In genomic region chr10:31647861-31648260, GRCh38 we compare ENCODE assay signal across 27 cellular contexts.
DNase-seq lines count a peak whose midpoint lies in the region; FAIRE-seq and TF ChIP-seq lines count a peak whose summit lies in the region.
"Had no signal": no experiment of that assay in that cellular context is flagged by ENCODE, and none has a peak within 500 bp of the region (broad histone marks: within the 10 kb centered on the region; RNA-seq: fewer than 3 reads in every experiment).

No MANE protein-coding gene starts in this region.

- no peaks in the 10 kb centered on the region for H3K9me2 ChIP-seq in Karpas-422 (replicated peaks; ENCODE audit: insufficient read depth, low read length)

- H3K27ac ChIP-seq in mammary epithelial cell (ENCODE audit: insufficient read depth, low read depth, low read length): no peak overlapping the region
- H3K27ac ChIP-seq in breast epithelium: no peak overlapping the region
- H3K27ac ChIP-seq in astrocyte (ENCODE audit: low read depth, low read length): no peak overlapping the region
- no peak overlapping the region for H3K27ac ChIP-seq in esophagus squamous epithelium
- H3K27ac ChIP-seq in Karpas-422 (ENCODE audit: low read length): no peak overlapping the region
- H3K27ac ChIP-seq: 22Rv1, RWPE1, SK-N-MC had no signal

- H3K4me3 ChIP-seq in mammary epithelial cell (replicated peaks in 1 of 3; ENCODE audit: insufficient read depth in 1 of 3, low read depth in 2 of 3, low read length in 3 of 3) (no peak overlapping the region), breast epithelium (no peak overlapping the region), astrocyte (ENCODE audit: insufficient read depth, low read depth, low read length) (no peak overlapping the region), esophagus squamous epithelium (no peak overlapping the region), Karpas-422 (ENCODE audit: low read length) (no peak overlapping the region)
- H3K4me3 ChIP-seq: SK-N-MC had no signal

- H4K20me1 ChIP-seq in mammary epithelial cell (ENCODE audit: insufficient read depth, low read length) (no peaks in the 10 kb centered on the region), astrocyte (ENCODE audit: insufficient read depth, low read length) (no peaks in the 10 kb centered on the region), Karpas-422 (ENCODE audit: insufficient read depth, low read depth, low read length) (no peaks in the 10 kb centered on the region)

- no peaks in the 10 kb centered on the region for H3K36me3 ChIP-seq in mammary epithelial cell (ENCODE audit: insufficient read depth, low read length)
- no peaks in the 10 kb centered on the region for H3K36me3 ChIP-seq in breast epithelium
- H3K36me3 ChIP-seq in astrocyte (ENCODE audit: insufficient read depth, low read length): no peaks in the 10 kb centered on the region
- H3K36me3 ChIP-seq in esophagus squamous epithelium: no peaks in the 10 kb centered on the region
- no peaks in the 10 kb centered on the region for H3K36me3 ChIP-seq in Karpas-422 (ENCODE audit: insufficient read depth, low read length)
- H3K36me3 ChIP-seq: BE2C had no signal

- no peak overlapping the region for H3K4me3 Mint-ChIP-seq in astrocyte (ENCODE audit: unreplicated experiment)
- H3K4me3 Mint-ChIP-seq: IgD-negative memory B cell had no signal

- H3K9me3 ChIP-seq in mammary epithelial cell (replicated peaks; ENCODE audit: insufficient read depth, low read length) (no peaks in the 10 kb centered on the region), breast epithelium (no peaks in the 10 kb centered on the region), astrocyte (ENCODE audit: insufficient read depth, low read depth, low read length) (no peaks in the 10 kb centered on the region), esophagus squamous epithelium (no peaks in the 10 kb centered on the region), Karpas-422 (ENCODE audit: low read length) (no peaks in the 10 kb centered on the region)
- H3K9me3 ChIP-seq: BE2C had no signal

- CTCF ChIA-PET in mammary epithelial cell (lab: Charles Lee; ENCODE audit: low non-redundant PET): no interaction called here

- 38% methylated on average over 5 of the region's 5 CpGs for WGBS in mammary epithelial cell (ENCODE audit: low coverage, missing lambda C conversion rate)
- WGBS in esophagus squamous epithelium, 2 donors: 77 to 92% methylated on average over 2 to 4 of the region's 5 CpGs

- no peaks in the 10 kb centered on the region for H3K36me3 Mint-ChIP-seq in astrocyte (ENCODE audit: low read depth, unreplicated experiment)

- H3K4me1 Mint-ChIP-seq in astrocyte (ENCODE audit: low read depth, unreplicated experiment): peaks cover 16% of the 10 kb centered on the region
- H3K4me1 Mint-ChIP-seq: IgD-negative memory B cell had no signal

- TF ChIP-seq POLR2A in breast epithelium (IDR thresholded peaks at IDR 0.05) (no peak), esophagus squamous epithelium (IDR thresholded peaks at IDR 0.05) (no peak)

- no peak for FAIRE-seq in astrocyte (lab: Jason Lieb, UNC)
- FAIRE-seq: G401.6 had no signal

- H3K27me3 ChIP-seq in mammary epithelial cell (ENCODE audit: insufficient read depth, low read length) (no peaks in the 10 kb centered on the region), breast epithelium (no peaks in the 10 kb centered on the region), astrocyte (ENCODE audit: insufficient read depth, low read length) (no peaks in the 10 kb centered on the region), esophagus squamous epithelium (no peaks in the 10 kb centered on the region), Karpas-422 (ENCODE audit: low read length) (no peaks in the 10 kb centered on the region)
- H3K27me3 ChIP-seq: BE2C had no signal

- H3K9ac ChIP-seq in mammary epithelial cell (ENCODE audit: insufficient read depth, low read length) (no peak overlapping the region), astrocyte (ENCODE audit: low read length) (no peak overlapping the region), Karpas-422 (ENCODE audit: low read length) (no peak overlapping the region)

- peaks cover 3% of the 10 kb centered on the region for H3K9me3 Mint-ChIP-seq in astrocyte (ENCODE audit: unreplicated experiment)

- in situ Hi-C loops in mammary epithelial cell (cut with MboI; ENCODE audit: low sequenced_read_pairs in 2 of 2): no loop called here

- dilution Hi-C loops in mammary epithelial cell (cut with HindIII; ENCODE audit: low sequenced_read_pairs): no loop called here

- peaks cover 2% of the 10 kb centered on the region for H3K27me3 Mint-ChIP-seq in astrocyte (ENCODE audit: low read depth, unreplicated experiment)

- no peaks in the 10 kb centered on the region for H3K4me1 ChIP-seq in mammary epithelial cell (ENCODE audit: insufficient read depth, low read length)
- H3K4me1 ChIP-seq in breast epithelium: no peaks in the 10 kb centered on the region
- peaks cover 24% of the 10 kb centered on the region for H3K4me1 ChIP-seq in astrocyte (ENCODE audit: insufficient read depth, low read length)
- H3K4me1 ChIP-seq in esophagus squamous epithelium: peaks cover 0 to 11% (median 6%) of the 10 kb centered on the region in 3 donors
- no peaks in the 10 kb centered on the region for H3K4me1 ChIP-seq in Karpas-422 (ENCODE audit: low read length)

- BruUV-seq in mammary epithelial cell (replicated peaks; lab: Mats Ljungman, UMichigan): no TSS peak

- no peaks in the 10 kb centered on the region for H3K79me2 ChIP-seq in mammary epithelial cell (ENCODE audit: insufficient read depth, low read length)
- no peaks in the 10 kb centered on the region for H3K79me2 ChIP-seq in astrocyte (ENCODE audit: insufficient read depth, low read length)
- no peaks in the 10 kb centered on the region for H3K79me2 ChIP-seq in Karpas-422 (ENCODE audit: low read length)

- DNase-seq in mammary epithelial cell: peak; percentile 33
- no peak for DNase-seq in breast epithelium (ENCODE audit: low spot score in 2 of 2)
- DNase-seq in M059J (ENCODE audit: low read depth): peak; percentile 40
- DNase-seq in astrocyte (ENCODE audit: low read depth): peak; percentile 41
- DNase-seq in ureter (ENCODE audit: low spot score): no peak
- no peak for DNase-seq in esophagus squamous epithelium (lab: John Stamatoyannopoulos, UW)
- no peak for DNase-seq in Karpas-422
- no peak for DNase-seq in NCI-H510A treated with DMSO at 0.1 percent for 48 hours (lab: John Stamatoyannopoulos, UW)
- DNase-seq: ACHN, BE2C, Calu3, DMS79 treated with DMSO at 0.1 percent for 48 hours, GOT3, HCEC 1CT, MV-4-11, NCI-H1105, NCI-H1436 treated with DMSO at 0.1 percent for 48 hours, NCI-H1930, NCI-H446, NCI-H526 treated with DMSO at 0.1 percent for 48 hours, SHP77, SW 1271 had no signal

- H3K27ac Mint-ChIP-seq in astrocyte (ENCODE audit: unreplicated experiment): no peak overlapping the region
- H3K27ac Mint-ChIP-seq: IgD-negative memory B cell had no signal

- intact Hi-C loops in mammary epithelial cell (cut with micrococcal nuclease) (no loop called here), breast epithelium (cut with DNase I; ENCODE audit: low total_unique reads) (no loop called here), esophagus squamous epithelium (cut with DNase I) (no loop called here)

- no peak overlapping the region for H2AFZ ChIP-seq in mammary epithelial cell (ENCODE audit: low read depth, low read length)
- H2AFZ ChIP-seq in astrocyte (ENCODE audit: low read depth, low read length): no peak overlapping the region
- no peak overlapping the region for H2AFZ ChIP-seq in Karpas-422 (ENCODE audit: low read length)

- H3K4me2 ChIP-seq in mammary epithelial cell (ENCODE audit: insufficient read depth, low read depth, low read length) (no peak overlapping the region), astrocyte (ENCODE audit: low read length) (no peak overlapping the region), Karpas-422 (ENCODE audit: low read depth, low read length, poor library complexity, severe bottlenecking) (no peak overlapping the region)

- TF ChIP-seq CTCF in mammary epithelial cell (conservative IDR thresholded peaks at IDR 0.05 in 1 of 2, IDR thresholded peaks at IDR 0.05 in 1 of 2; ENCODE audit: extremely low read depth in 1 of 2, insufficient read depth in 1 of 2, low read depth in 1 of 2, low read length in 2 of 2): no peak
- no peak for TF ChIP-seq CTCF in breast epithelium (IDR thresholded peaks at IDR 0.05)
- no peak for TF ChIP-seq CTCF in astrocyte (IDR thresholded peaks at IDR 0.05; ENCODE audit: insufficient read depth, low read depth, low read length)
- TF ChIP-seq CTCF in esophagus squamous epithelium (IDR thresholded peaks at IDR 0.05): no peak

Comparison
In these comparisons a context has a peak if more than half of its experiments do, and no peak if none do; other contexts are left out.
1. DNase-seq: peak in mammary epithelial cell (single experiment), M059J (single experiment) and astrocyte (single experiment); none in breast epithelium (0 of 2), ureter (single experiment), esophagus squamous epithelium (single experiment), Karpas-422 (single experiment) and NCI-H510A treated with DMSO at 0.1 percent for 48 hours (single experiment).